Comparison of ENCODE assay signal across 8 cellular contexts in genomic region chr1:72282271-72282656, GRCh38. TPM values are rescaled to one million over a fixed set of nuclear protein-coding genes. Genes with fewer than 3 reads are reported as not detected.
DNase-seq lines count a peak whose midpoint lies in the region; ATAC-seq and TF ChIP-seq lines count a peak whose summit lies in the region.

NEGR1 (minus strand) TSS chr1:72282539.

- H3K27ac ChIP-seq in iPS DF 6.9 (ENCODE audit: low read length) (no peak within 1 kb of the TSS), psoas muscle (peak within 1 kb of the TSS; percentile 75)

- H3K36me3 ChIP-seq in iPS DF 6.9 (ENCODE audit: control insufficient read depth, insufficient read depth, low read length) (no peaks in the 10 kb centered on the region), psoas muscle (ENCODE audit: insufficient read depth in 1 of 2, low read depth in 1 of 2) (no peaks in the 10 kb centered on the region)

- 0 out of 2 replicates have a peak, but pooled peaks cover 1% of the 10 kb centered on the region for H3K4me1 ChIP-seq in iPS DF 6.9 (ENCODE audit: control insufficient read depth, insufficient read depth, low read length)
- H3K4me1 ChIP-seq in psoas muscle: no peaks in the 10 kb centered on the region

- peaks cover 3% of the 10 kb centered on the region; the same call in 1 of the 2 replicates for H3K27me3 ChIP-seq in iPS DF 6.9 (ENCODE audit: control insufficient read depth, insufficient read depth, low read length)
- H3K27me3 ChIP-seq in psoas muscle (ENCODE audit: insufficient read depth in 3 of 3, low read length in 2 of 3): no peaks in the 10 kb centered on the region

- DNase-seq in NCI-H2171 treated with DMSO at 0.1 percent for 48 hours (lab: John Stamatoyannopoulos, UW) (peak; percentile 50), NCI-H2171 (lab: John Stamatoyannopoulos, UW) (no peak), NCI-H345 (lab: John Stamatoyannopoulos, UW) (peak; percentile 74), astrocyte of the cerebellum (ENCODE audit: low read depth) (peak; percentile 12), iPS DF 6.9 (ENCODE audit: low read depth, low spot score) (no peak), psoas muscle (peak; percentile 51 to 78)
- DNase-seq in activated CD4-positive, CD25-positive, alpha-beta regulatory T cell (lab: John Stamatoyannopoulos, UW): no peak

- peak within 1 kb of the TSS; percentile 68 for H3K4me3 ChIP-seq in astrocyte of the cerebellum (ENCODE audit: low read depth, low read length)
- peak within 1 kb of the TSS; percentile 67 for H3K4me3 ChIP-seq in iPS DF 6.9 (ENCODE audit: low read length)
- H3K4me3 ChIP-seq in psoas muscle: peak within 1 kb of the TSS; percentile 81

- intact Hi-C loops in psoas muscle (cut with DNase I): loop anchor here in 1 of 2 donors (10.0 kb wide), 1 partner anchor 97 kb away; no protein-coding TSS in a partner anchor

- ATAC-seq in psoas muscle (peak; percentile 21 to 48 (median 40)), GM18502 (IDR thresholded peaks at IDR 0.05; ENCODE audit: poor library complexity, unreplicated experiment) (no peak)

- no CpG with 5 or more reads among the region's 18 CpGs for WGBS in iPS DF 6.9 (ENCODE audit: insufficient coverage, insufficient read length)
- 0 to 1% (median 1%) methylated on average over 18 of the region's 18 CpGs for WGBS in psoas muscle, 3 donors

- TF ChIP-seq CTCF in astrocyte of the cerebellum (IDR thresholded peaks at IDR 0.05; ENCODE audit: low read depth, low read length, missing control alignments): no peak
- TF ChIP-seq CTCF in psoas muscle (IDR thresholded peaks at IDR 0.05): no peak

- in situ Hi-C loops in astrocyte of the cerebellum (cut with HindIII; ENCODE audit: low sequenced_read_pairs): no loop called here

- H3K9me3 ChIP-seq in iPS DF 6.9 (ENCODE audit: control insufficient read depth, insufficient read depth, low read length) (no peaks in the 10 kb centered on the region), psoas muscle (no peaks in the 10 kb centered on the region)

RNA-seq across cellular contexts. Expression of gene NEGR1, which starts in this region (rescaled TPM):
- total RNA-seq in psoas muscle: 10 to 100 TPM in 1 of 4 donors, 1 to 10 TPM in 3; 2.2 to 10.2 (median 5.2) TPM
- polyA plus RNA-seq in psoas muscle: 1 to 10 TPM; 1.3 to 1.8 (median 1.7) TPM

Comparison
In these comparisons a context has a peak if more than half of its experiments do, and no peak if none do; other contexts are left out.
1. DNase-seq: peak in NCI-H2171 treated with DMSO at 0.1 percent for 48 hours (single experiment), NCI-H345 (single experiment), astrocyte of the cerebellum (single experiment) and psoas muscle (2 of 2); none in NCI-H2171 (single experiment), iPS DF 6.9 (single experiment) and activated CD4-positive, CD25-positive, alpha-beta regulatory T cell (0 of 4).
2. Peak in every context shown above with its lines, with median percentiles within 50 percentile points of each other: H3K4me3 ChIP-seq.